In the genomic region with DNA sequence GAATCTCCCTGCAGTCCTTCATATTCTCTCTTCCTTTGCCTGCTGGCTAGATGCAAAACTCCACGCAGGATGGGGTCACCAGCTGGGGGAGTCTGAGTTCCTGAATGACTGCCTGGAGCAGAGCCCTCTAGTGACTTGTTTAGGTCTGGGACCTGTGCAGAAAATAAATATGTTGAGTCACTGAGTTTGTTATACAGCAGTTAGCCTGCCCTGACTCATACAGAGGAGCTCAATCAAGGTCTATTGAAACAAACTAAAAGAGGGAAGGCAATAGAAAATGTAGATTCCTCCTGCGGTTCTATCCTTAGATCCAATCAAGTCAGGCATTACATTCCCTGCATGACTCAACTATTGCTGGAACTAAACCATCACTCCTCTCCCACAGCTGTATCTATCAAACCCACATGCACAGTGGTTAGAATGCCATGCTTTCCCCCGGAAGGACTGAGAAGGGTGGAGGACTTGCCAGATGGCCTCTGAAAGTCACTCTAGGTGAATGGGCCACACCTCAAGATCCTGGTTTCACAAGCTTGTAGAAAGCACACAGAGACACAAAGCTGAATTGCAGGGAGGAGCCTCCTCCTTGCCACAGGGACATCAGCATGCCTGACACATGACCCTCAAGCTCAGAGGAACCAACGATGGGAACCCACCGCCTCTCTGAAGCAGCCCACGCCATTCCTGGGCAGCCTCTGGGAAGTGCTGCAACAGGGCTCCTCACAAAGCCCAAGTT, we compare ENCODE assay signal across 8 cellular contexts.
DNase-seq lines count a peak whose midpoint lies in the region; ATAC-seq, FAIRE-seq and TF ChIP-seq lines count a peak whose summit lies in the region.

No MANE protein-coding gene starts in this region.

- H3K9me3 Mint-ChIP-seq in activated CD8-positive, alpha-beta memory T cell treated with anti-CD3 and anti-CD28 coated beads, Interleukin-2, amount 10 ng/mL, durations not matched to agents 7 days and 5 days (ENCODE audit: low read depth), result no peaks in the 10 kb centered on the region

- H3K79me2 ChIP-seq in OCI-LY1 (ENCODE audit: insufficient read depth, low read length) (no peaks in the 10 kb centered on the region), endothelial cell of umbilical vein (ENCODE audit: control insufficient read depth, insufficient read depth, low read length) (no peaks in the 10 kb centered on the region)

- intact Hi-C loops in endothelial cell of umbilical vein (cut with micrococcal nuclease), result loop anchor here (1.0 to 2.0 kb wide), 2 partner anchors 31 to 78 kb away; no protein-coding TSS in a partner anchor

- H3K27me3 ChIP-seq in OCI-LY1 (ENCODE audit: insufficient read depth, low read length), result peaks cover 18% of the 10 kb centered on the region; the same call in 1 of the 2 replicates
- no peaks in the 10 kb centered on the region for H3K27me3 ChIP-seq in endothelial cell of umbilical vein (ENCODE audit: control insufficient read depth in 2 of 2, insufficient read depth in 2 of 2, low read length in 2 of 2)

- H3K9me2 ChIP-seq in OCI-LY1 (ENCODE audit: low read depth, low read length), result no peaks in the 10 kb centered on the region

- POLR2A ChIA-PET in endothelial cell of umbilical vein (lab: Charles Lee), result no interaction called here

- BruUV-seq in endothelial cell of umbilical vein (replicated peaks; lab: Mats Ljungman, UMichigan), result no TSS peak

- CTCF ChIA-PET in activated CD8-positive, alpha-beta memory T cell treated with anti-CD3 and anti-CD28 coated beads, Interleukin-2, amount 10 ng/mL, durations not matched to agents 7 days and 5 days (lab: Charles Lee), result interaction anchor here (0.9 to 2.5 kb wide), 22 partner anchors 8 to 96 kb away, joined by 3 to 15 read pairs (median 4); a partner anchor contains a TSS
- CTCF ChIA-PET in endothelial cell of umbilical vein (lab: Charles Lee), result interaction anchor here (0.6 to 2.2 kb wide), 12 partner anchors 8 to 74 kb away, joined by 3 to 13 read pairs (median 4); a partner anchor contains a TSS

- H3K36me3 ChIP-seq in OCI-LY1 (ENCODE audit: insufficient read depth, low read length) (no peaks in the 10 kb centered on the region; the same call in 1 of the 2 replicates), endothelial cell of umbilical vein (ENCODE audit: control insufficient read depth in 2 of 2, extremely low read depth in 1 of 2, insufficient read depth in 2 of 2, low read length in 2 of 2) (no peaks in the 10 kb centered on the region)

- no peak overlapping the region for H3K4me3 Mint-ChIP-seq in activated CD8-positive, alpha-beta memory T cell treated with anti-CD3 and anti-CD28 coated beads, Interleukin-2, amount 10 ng/mL, durations not matched to agents 7 days and 5 days

- H3K9ac ChIP-seq in OCI-LY1 (ENCODE audit: low read length), result no peak overlapping the region
- H3K9ac ChIP-seq in endothelial cell of umbilical vein (replicated peaks; ENCODE audit: extremely low read depth, insufficient read depth, low read length), result no peak overlapping the region

- H3K27ac Mint-ChIP-seq in activated CD8-positive, alpha-beta memory T cell treated with anti-CD3 and anti-CD28 coated beads, Interleukin-2, amount 10 ng/mL, durations not matched to agents 7 days and 5 days, result peak overlapping the region; percentile 58

- peaks cover 16% of the 10 kb centered on the region for H3K4me1 Mint-ChIP-seq in activated CD8-positive, alpha-beta memory T cell treated with anti-CD3 and anti-CD28 coated beads, Interleukin-2, amount 10 ng/mL, durations not matched to agents 7 days and 5 days

- H4K20me1 ChIP-seq in OCI-LY1 (ENCODE audit: insufficient read depth, low read length) (no peaks in the 10 kb centered on the region), endothelial cell of umbilical vein (replicated peaks; ENCODE audit: control insufficient read depth, extremely low read depth, insufficient read depth, low read length) (no peaks in the 10 kb centered on the region)

- H3K4me2 ChIP-seq in OCI-LY1 (ENCODE audit: low read length) (no peak overlapping the region), endothelial cell of umbilical vein (ENCODE audit: insufficient read depth, low read length) (no peak overlapping the region)

- FAIRE-seq in endothelial cell of umbilical vein (lab: Jason Lieb, UNC), result peak; percentile 70

- TF ChIP-seq POLR2A in endothelial cell of umbilical vein (IDR thresholded peaks at IDR 0.05; ENCODE audit: low read depth, low read length), result no peak

- H3K4me1 ChIP-seq in OCI-LY1 (ENCODE audit: insufficient read depth, low read length, severe bottlenecking) (no peaks in the 10 kb centered on the region), endothelial cell of umbilical vein (ENCODE audit: control insufficient read depth, extremely low read depth, insufficient read depth, low read length) (no peaks in the 10 kb centered on the region)

- H3K36me3 Mint-ChIP-seq in activated CD8-positive, alpha-beta memory T cell treated with anti-CD3 and anti-CD28 coated beads, Interleukin-2, amount 10 ng/mL, durations not matched to agents 7 days and 5 days, result no peaks in the 10 kb centered on the region

- dilution Hi-C loops in endothelial cell of umbilical vein (cut with MboI; ENCODE audit: extremely low pct_ligation_motif_present, low sequenced_read_pairs), result no loop called here

- TF ChIP-seq CTCF in OCI-LY1 (IDR thresholded peaks at IDR 0.05; ENCODE audit: low read length) (peak; percentile 48), endothelial cell of umbilical vein (IDR thresholded peaks at IDR 0.05; ENCODE audit: extremely low read depth in 1 of 2, insufficient read depth in 1 of 2, low read depth in 1 of 2, low read length in 2 of 2) (peak; percentile 12 to 21)

- H3F3A ChIP-seq in OCI-LY1 (ENCODE audit: insufficient read depth, low read length), result no peaks in the 10 kb centered on the region

- DNase-seq in activated CD8-positive, alpha-beta memory T cell treated with anti-CD3 and anti-CD28 coated beads, Interleukin-2, amount 10 ng/mL, durations not matched to agents 7 days and 5 days, result peak; percentile 55
- no peak for DNase-seq in activated CD8-positive, alpha-beta memory T cell treated with anti-CD3 and anti-CD28 coated beads for 24 hours
- peak; percentile 22 for DNase-seq in endothelial cell of umbilical vein (ENCODE audit: low read depth, low spot score)
- DNase-seq in stromal cell of bone marrow (ENCODE audit: low read depth), result peak; percentile 69
- no peak for DNase-seq in activated CD8-positive, alpha-beta memory T cell treated with anti-CD3 and anti-CD28 coated beads, Interleukin-2, amount 50 U/mL, for 48 hours

- no peak overlapping the region for H3K4me3 ChIP-seq in OCI-LY1 (ENCODE audit: low read depth, low read length, poor library complexity, severe bottlenecking)
- no peak overlapping the region for H3K4me3 ChIP-seq in endothelial cell of umbilical vein (replicated peaks in 1 of 3; ENCODE audit: insufficient read depth in 1 of 3, low read depth in 1 of 3, low read length in 3 of 3)

- H3K27ac ChIP-seq in OCI-LY1 (ENCODE audit: low read depth, low read length, poor library complexity, severe bottlenecking), result no peak overlapping the region
- no peak overlapping the region for H3K27ac ChIP-seq in endothelial cell of umbilical vein (ENCODE audit: insufficient read depth, low read depth, low read length)

- ATAC-seq in activated CD8-positive, alpha-beta memory T cell treated with anti-CD3 and anti-CD28 coated beads, Interleukin-2, amount 10 ng/mL, durations not matched to agents 7 days and 5 days, result peak; percentile 84
- ATAC-seq in GM18909 (IDR thresholded peaks at IDR 0.05; ENCODE audit: poor library complexity, unreplicated experiment) (no peak), GM19351 (IDR thresholded peaks at IDR 0.05; ENCODE audit: unreplicated experiment) (no peak)

- H2AFZ ChIP-seq in OCI-LY1 (ENCODE audit: low read length) (no peak overlapping the region), endothelial cell of umbilical vein (ENCODE audit: low read depth, low read length) (no peak overlapping the region)

- no peaks in the 10 kb centered on the region for H3K9me1 ChIP-seq in endothelial cell of umbilical vein (replicated peaks; ENCODE audit: control insufficient read depth, extremely low read depth, insufficient read depth, low read length)

- H3K9me3 ChIP-seq in OCI-LY1 (ENCODE audit: low read length) (no peaks in the 10 kb centered on the region), endothelial cell of umbilical vein (replicated peaks; ENCODE audit: control insufficient read depth, insufficient read depth, low read length) (no peaks in the 10 kb centered on the region)

- peaks cover 37% of the 10 kb centered on the region for H3K27me3 Mint-ChIP-seq in activated CD8-positive, alpha-beta memory T cell treated with anti-CD3 and anti-CD28 coated beads, Interleukin-2, amount 10 ng/mL, durations not matched to agents 7 days and 5 days

TF ChIP-seq in endothelial cell of umbilical vein, 7 proteins besides CTCF, POLR2A, EP300 and RAD21:
- no peak for TF ChIP-seq EZH2 (IDR thresholded peaks at IDR 0.05; ENCODE audit: borderline replicate concordance, low read depth, low read length, severe bottlenecking)
- TF ChIP-seq, protein P1, sequence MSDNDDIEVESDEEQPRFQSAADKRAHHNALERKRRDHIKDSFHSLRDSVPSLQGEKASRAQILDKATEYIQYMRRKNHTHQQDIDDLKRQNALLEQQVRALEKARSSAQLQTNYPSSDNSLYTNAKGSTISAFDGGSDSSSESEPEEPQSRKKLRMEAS (IDR thresholded peaks at IDR 0.05; ENCODE audit: insufficient read depth, insufficient read length), result no peak
- TF ChIP-seq POLR2AphosphoS5 (IDR thresholded peaks at IDR 0.05; ENCODE audit: insufficient read depth, low read depth, low read length), result no peak
- no peak for TF ChIP-seq MYC (IDR thresholded peaks at IDR 0.05; ENCODE audit: low read depth, low read length)
- no peak for TF ChIP-seq FOS (IDR thresholded peaks at IDR 0.05; ENCODE audit: borderline replicate concordance, insufficient read depth, low read length)

Comparison
In these comparisons a context has a peak if more than half of its experiments do, and no peak if none do; other contexts are left out.
1. DNase-seq: peak in activated CD8-positive, alpha-beta memory T cell treated with anti-CD3 and anti-CD28 coated beads, Interleukin-2, amount 10 ng/mL, durations not matched to agents 7 days and 5 days (single experiment), endothelial cell of umbilical vein (single experiment) and stromal cell of bone marrow (single experiment); none in activated CD8-positive, alpha-beta memory T cell treated with anti-CD3 and anti-CD28 coated beads for 24 hours (single experiment) and activated CD8-positive, alpha-beta memory T cell treated with anti-CD3 and anti-CD28 coated beads, Interleukin-2, amount 50 U/mL, for 48 hours (single experiment).